Comparison of ENCODE assay signal across 18 cellular contexts in the genomic region with DNA sequence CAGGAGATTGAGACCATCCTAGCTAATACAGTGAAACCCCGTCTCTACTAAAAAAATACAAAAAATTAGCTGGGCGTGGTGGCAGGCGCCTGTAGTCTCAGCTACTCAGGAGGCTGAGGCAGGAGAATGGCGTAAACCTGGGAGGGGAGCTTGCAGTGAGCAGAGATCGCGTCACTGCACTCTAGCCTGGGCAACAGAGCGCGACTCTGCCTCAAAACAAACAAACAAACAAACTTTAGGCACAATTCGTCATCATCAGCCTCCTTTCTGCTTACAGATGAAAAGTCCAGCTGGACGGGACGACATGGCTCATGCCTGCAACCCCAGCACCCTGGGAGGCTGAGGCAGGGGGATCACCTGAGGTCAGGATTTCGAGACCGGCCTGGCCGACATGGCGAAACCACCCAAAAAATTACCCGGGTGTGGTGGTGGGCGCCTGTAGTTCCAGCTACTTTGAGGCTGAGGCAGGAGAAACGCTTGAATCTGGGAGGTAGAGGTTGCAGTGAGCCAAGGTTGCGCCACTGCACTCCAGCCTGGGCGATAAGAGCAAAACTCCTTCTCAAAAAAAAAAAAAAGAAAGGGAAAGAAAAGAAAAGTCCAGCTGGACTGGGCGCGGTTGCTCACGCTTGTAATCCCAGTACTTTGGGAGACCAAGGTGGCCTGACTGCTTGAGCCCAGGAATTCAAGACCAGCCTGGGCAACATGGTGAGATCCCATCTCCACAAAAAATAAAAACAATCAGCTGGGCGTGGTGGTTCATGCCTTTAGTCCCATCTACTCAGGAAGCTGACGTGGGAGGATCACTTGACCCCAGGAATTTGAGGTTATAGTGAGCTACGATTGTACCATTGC. TPM values are rescaled to one million over a fixed set of nuclear protein-coding genes. Genes with fewer than 3 reads are reported as not detected.
DNase-seq lines count a peak whose midpoint lies in the region; ATAC-seq, FAIRE-seq and TF ChIP-seq lines count a peak whose summit lies in the region.
"Had no signal": no experiment of that assay in that cellular context is flagged by ENCODE, and none has a peak within 500 bp of the region (broad histone marks: within the 10 kb centered on the region; RNA-seq: fewer than 3 reads in every experiment).

No MANE protein-coding gene starts in this region.

- no peak overlapping the region for H2AFZ ChIP-seq in GM23338

- no peak for ATAC-seq in GM23338
- ATAC-seq in HG03565 (IDR thresholded peaks at IDR 0.05; ENCODE audit: unreplicated experiment): no peak
- ATAC-seq: gastrocnemius medialis had no signal

- H3K4me3 Mint-ChIP-seq in GM23338 (peak overlapping the region; percentile 86), endothelial cell (ENCODE audit: unreplicated experiment) (peak overlapping the region; percentile 92)

- no peaks in the 10 kb centered on the region for H3K9me3 ChIP-seq in small intestine (ENCODE audit: control insufficient read depth, low read depth)
- H3K9me3 ChIP-seq: gastrocnemius medialis, prostate gland had no signal

- H3K27me3 ChIP-seq in GM23338 (ENCODE audit: insufficient read depth) (no peaks in the 10 kb centered on the region), small intestine (ENCODE audit: control insufficient read depth in 2 of 2, insufficient read depth in 2 of 2, low read length in 2 of 2) (no peaks in the 10 kb centered on the region)
- H3K27me3 ChIP-seq: cardiac muscle cell had no signal

- H3K9me3 Mint-ChIP-seq in GM23338: no peaks in the 10 kb centered on the region
- H3K9me3 Mint-ChIP-seq in endothelial cell (ENCODE audit: unreplicated experiment): no peaks in the 10 kb centered on the region
- H3K9me3 Mint-ChIP-seq: activated naive CD4-positive, alpha-beta T cell treated with anti-CD3 and anti-CD28 coated beads, Interleukin-2, amount 10 ng/mL, durations not matched to agents 7 days and 5 days had no signal

- no peaks in the 10 kb centered on the region for H3K9me2 ChIP-seq in GM23338 (ENCODE audit: insufficient read depth)

- peaks cover 4% of the 10 kb centered on the region; the same call in 1 of the 3 replicates for H3K36me3 Mint-ChIP-seq in GM23338 (ENCODE audit: low read depth)
- no peaks in the 10 kb centered on the region for H3K36me3 Mint-ChIP-seq in endothelial cell (ENCODE audit: low read depth, unreplicated experiment)
- H3K36me3 Mint-ChIP-seq: activated naive CD4-positive, alpha-beta T cell treated with anti-CD3 and anti-CD28 coated beads, Interleukin-2, amount 10 ng/mL, durations not matched to agents 7 days and 5 days had no signal

- TF ChIP-seq CTCF in GM23338 (conservative IDR thresholded peaks at IDR 0.05; ENCODE audit: low read depth in 2 of 2) (no peak), endothelial cell (IDR thresholded peaks at IDR 0.05; ENCODE audit: unreplicated experiment) (no peak)

- 0 out of 2 replicates have a peak overlapping the region, but pooled peaks have one; percentile 62 for H3K4me3 ChIP-seq in GM23338
- H3K4me3 ChIP-seq in small intestine (ENCODE audit: low read depth in 1 of 2, low read length in 2 of 2): no peak overlapping the region

- peaks cover 14% of the 10 kb centered on the region for H3K27me3 Mint-ChIP-seq in GM23338 (ENCODE audit: insufficient read depth, low read depth, poor library complexity)
- peaks cover 5% of the 10 kb centered on the region for H3K27me3 Mint-ChIP-seq in endothelial cell (ENCODE audit: unreplicated experiment)

- no peak overlapping the region for H3K4me2 ChIP-seq in GM23338

- peaks cover 10% of the 10 kb centered on the region for H3F3A ChIP-seq in GM23338 (replicated peaks; ENCODE audit: low read depth)

- FAIRE-seq in small intestine (lab: Jason Lieb, UNC): no peak

- H3K27ac ChIP-seq in GM23338 (ENCODE audit: low read depth) (no peak overlapping the region), small intestine (ENCODE audit: low read depth in 1 of 2, low read length in 1 of 2) (peak overlapping the region; percentile 37 to 70)
- H3K27ac ChIP-seq: gastrocnemius medialis, SK-N-MC had no signal

- DNase-seq in GM23338 (ENCODE audit: low spot score) (no peak), LHCN-M2 (ENCODE audit: low read depth) (peak; percentile 14), endothelial cell (ENCODE audit: low spot score) (no peak), small intestine (peak; percentile 66), HuH-7 (ENCODE audit: low spot score) (no peak)
- no peak for DNase-seq in stimulated activated CD4-positive, alpha-beta T cell treated with anti-CD3 and anti-CD28 coated beads, Interleukin-1b, Interleukin-23, amount 100 ng/mL, for 48 hours
- DNase-seq: activated naive CD4-positive, alpha-beta T cell treated with anti-CD3 and anti-CD28 coated beads, Interleukin-2, amount 10 ng/mL, durations not matched to agents 7 days and 5 days; effector CD8-positive, alpha-beta T cell; gastrocnemius medialis; midbrain; NCI-H1105; NCI-H2171 treated with DMSO at 0.1 percent for 48 hours; NK-92 treated with Interleukin-12 subunit alpha and Interleukin-12 subunit beta, amount 100 ng/mL, for 24 hours; stimulated activated CD4-positive, alpha-beta T cell treated with anti-CD3 and anti-CD28 coated beads, Interleukin-15, amount 100 ng/mL, for 24 hours had no signal

- 60 to 78% (median 73%) methylated on average over 25 to 26 of the region's 26 CpGs for WGBS in small intestine, 3 donors

- peaks cover 3% of the 10 kb centered on the region; the same call in 1 of the 2 replicates for H4K20me1 ChIP-seq in GM23338 (replicated peaks; ENCODE audit: insufficient read depth)

- H3K4me1 Mint-ChIP-seq in GM23338 (peaks cover 25% of the 10 kb centered on the region; the same call in 2 of the 3 replicates), endothelial cell (ENCODE audit: unreplicated experiment) (peaks cover 2% of the 10 kb centered on the region)

- H3K36me3 ChIP-seq in GM23338 (ENCODE audit: insufficient read depth) (no peaks in the 10 kb centered on the region), small intestine (ENCODE audit: control insufficient read depth in 2 of 2, insufficient read depth in 2 of 2, low read length in 2 of 2) (no peaks in the 10 kb centered on the region)
- H3K36me3 ChIP-seq: cardiac muscle cell, gastrocnemius medialis, prostate gland had no signal

- H3K27ac Mint-ChIP-seq in GM23338 (no peak overlapping the region), endothelial cell (ENCODE audit: unreplicated experiment) (no peak overlapping the region)
- H3K27ac Mint-ChIP-seq: activated naive CD4-positive, alpha-beta T cell treated with anti-CD3 and anti-CD28 coated beads, Interleukin-2, amount 10 ng/mL, durations not matched to agents 7 days and 5 days had no signal

- H3K4me1 ChIP-seq in GM23338 (ENCODE audit: insufficient read depth) (peaks cover 18% of the 10 kb centered on the region), small intestine (ENCODE audit: control insufficient read depth in 2 of 2, insufficient read depth in 1 of 2, low read depth in 1 of 2, low read length in 1 of 2) (peaks cover 0 to 6% of the 10 kb centered on the region in 2 donors)
- H3K4me1 ChIP-seq: prostate gland had no signal

- no peaks in the 10 kb centered on the region for H3K79me2 ChIP-seq in GM23338 (replicated peaks; ENCODE audit: insufficient read depth)

TF ChIP-seq in GM23338, 12 proteins besides CTCF, POLR2A, EP300 and RAD21 (continues in another document):
- TF ChIP-seq JUNB (IDR thresholded peaks at IDR 0.05; ENCODE audit: unreplicated experiment): no peak

RNA-seq across cellular contexts. Expression of a gene that starts 1.5 kb away (rescaled TPM):
- total RNA-seq in GM23338 (2014; rRNA removed; shearing (Covaris generic)): 10.1 and 15.2 TPM in 2 replicates
- polyA plus RNA-seq in GM23338 (2016; fragmentation: Nextera tagmentation; extraction: Ambion mirVana): 5.0 and 6.5 TPM in 2 replicates
- total RNA-seq in LHCN-M2 (2014; rRNA removed): 6.9 and 7.1 TPM in 2 replicates
- 1.6 TPM for polyA plus RNA-seq in LHCN-M2 (2012)
- total RNA-seq in endothelial cell (ENCODE audit: unreplicated experiment): 7.9 TPM
- polyA plus RNA-seq in small intestine: 10 to 100 TPM; 19.6 to 47.9 (median 41.9) TPM

RNA-seq across cellular contexts. Expression of a gene that starts 10.3 kb away (rescaled TPM):
- total RNA-seq in GM23338 (2014; rRNA removed; shearing (Covaris generic)): 75.9 and 89.9 TPM in 2 replicates
- 36.4 and 42.3 TPM in 2 replicates for polyA plus RNA-seq in GM23338 (2016; fragmentation: Nextera tagmentation; extraction: Ambion mirVana)
- 38.9 and 45.3 TPM in 2 replicates for total RNA-seq in LHCN-M2 (2014; rRNA removed)
- polyA plus RNA-seq in LHCN-M2 (2012): 14.7 TPM
- total RNA-seq in endothelial cell (ENCODE audit: unreplicated experiment): 29.1 TPM
- polyA plus RNA-seq in small intestine: 10 to 100 TPM in 1 of 3 donors, 1 to 10 TPM in 2; 3.0 to 21.1 (median 9.8) TPM

RNA-seq across cellular contexts. Expression of a gene that starts 46.6 kb away (rescaled TPM):
- total RNA-seq in GM23338 (2014; rRNA removed; shearing (Covaris generic)): 95.4 and 96.4 TPM in 2 replicates
- polyA plus RNA-seq in GM23338 (2016; fragmentation: Nextera tagmentation; extraction: Ambion mirVana): 143 and 149 TPM in 2 replicates
- total RNA-seq in LHCN-M2 (2014; rRNA removed): 171 and 180 TPM in 2 replicates
- 214 TPM for polyA plus RNA-seq in LHCN-M2 (2012)
- total RNA-seq in endothelial cell (ENCODE audit: unreplicated experiment): 210 TPM
- polyA plus RNA-seq in small intestine: 100 to 1,000 TPM; 130 to 356 (median 204) TPM

Comparison
In these comparisons a context has a peak if more than half of its experiments do, and no peak if none do; other contexts are left out.
1. DNase-seq: peak in LHCN-M2 (single experiment) and small intestine (single experiment); none in GM23338 (single experiment), endothelial cell (single experiment), stimulated activated CD4-positive, alpha-beta T cell treated with anti-CD3 and anti-CD28 coated beads, Interleukin-1b, Interleukin-23, amount 100 ng/mL, for 48 hours (single experiment) and HuH-7 (single experiment).